ENCODE assay signal across 16 cellular contexts in the genomic region with DNA sequence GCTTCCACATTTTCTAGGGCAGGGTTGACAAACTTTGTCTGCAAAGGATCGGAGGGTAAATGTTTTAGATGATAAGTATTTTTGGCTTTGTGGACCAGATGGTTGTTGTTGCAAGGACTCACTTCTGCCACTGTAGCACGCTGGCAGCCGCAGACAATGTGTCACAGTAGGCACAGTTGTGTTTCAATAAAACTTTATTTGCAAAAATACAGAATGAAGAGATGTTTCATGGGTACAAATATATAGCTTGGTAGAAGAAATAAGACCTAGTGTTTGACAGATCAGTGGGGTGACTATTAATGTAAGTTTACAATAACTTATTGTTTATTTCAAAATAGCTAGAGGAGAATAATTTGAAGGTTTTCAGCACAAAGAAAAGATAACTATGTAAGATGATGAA.
"Had no signal": no experiment of that assay in that cellular context is flagged by ENCODE, and none has a peak within 500 bp of the region (broad histone marks: within the 10 kb centered on the region; RNA-seq: fewer than 3 reads in every experiment).

No MANE protein-coding gene starts in this region.

- H3K27me3 ChIP-seq: dorsolateral prefrontal cortex, right atrium auricular region, sigmoid colon, tibial nerve, upper lobe of left lung had no signal

- H3K36me3 ChIP-seq: lower lobe of right lung, prostate gland, right atrium auricular region, sigmoid colon, thoracic aorta, tibial nerve, upper lobe of left lung had no signal

- H3K9me3 ChIP-seq: lower lobe of right lung, prostate gland, sigmoid colon, thoracic aorta, upper lobe of left lung had no signal

- DNase-seq: dorsolateral prefrontal cortex; effector CD4-positive, alpha-beta T cell; hypothalamus; immature natural killer cell; left ventricle myocardium superior; lower lobe of right lung; naive thymus-derived CD8-positive, alpha-beta T cell; nephron progenitor cell; nucleus accumbens; sigmoid colon; stimulated activated CD4-positive, alpha-beta T cell treated with anti-CD3 and anti-CD28 coated beads, Interleukin-4, amount 100 ng/mL, for 4 hours; upper lobe of left lung had no signal

- H3K27ac ChIP-seq: dorsolateral prefrontal cortex, lower lobe of right lung, prostate gland, right atrium auricular region, sigmoid colon, thoracic aorta, tibial nerve, upper lobe of left lung had no signal

- H3K4me1 ChIP-seq: lower lobe of right lung, prostate gland, right atrium auricular region, sigmoid colon, upper lobe of left lung had no signal

- H3K4me3 ChIP-seq: dorsolateral prefrontal cortex, lower lobe of right lung, prostate gland, right atrium auricular region, sigmoid colon, thoracic aorta, tibial nerve, upper lobe of left lung had no signal
